ENCODE assay signal across 1 cellular context in genomic region chr6:154234019-154234772, GRCh38.
TF ChIP-seq lines count a peak whose summit lies in the region.

No MANE protein-coding gene starts in this region.

TF ChIP-seq in WTC11, 78 proteins besides CTCF, POLR2A, EP300 and RAD21 (continued from another document):
- TF ChIP-seq ATF2 (CRISPR knock-in tag; IDR thresholded peaks at IDR 0.05; ENCODE audit: borderline replicate concordance, low read depth) = no peak
- no peak for TF ChIP-seq HMGXB4 (CRISPR knock-in tag; IDR thresholded peaks at IDR 0.05)
- TF ChIP-seq ZNF671 (CRISPR knock-in tag; IDR thresholded peaks at IDR 0.05) = no peak
